8 cellular contexts compared by ENCODE assay signal in genomic region chr6:36724514-36725385, GRCh38. TPM values are rescaled to one million over a fixed set of nuclear protein-coding genes. Genes with fewer than 3 reads are reported as not detected.
DNase-seq lines count a peak whose midpoint lies in the region; ATAC-seq and TF ChIP-seq lines count a peak whose summit lies in the region.

No MANE protein-coding gene starts in this region.

- peak overlapping the region; percentile 46 for H3K27ac Mint-ChIP-seq in activated CD4-positive, alpha-beta T cell treated with anti-CD3 and anti-CD28 coated beads, Interleukin-2, amount 10 ng/mL, durations not matched to agents 7 days and 5 days
- peak overlapping the region in 5 of 6 donors; percentile 56 to 91 (median 68) for H3K27ac Mint-ChIP-seq in naive B cell

- intact Hi-C loops in vagina (cut with DNase I): no loop called here

- ATAC-seq in naive B cell (ENCODE audit: low read depth in 2 of 2) (peak in 1 of 2 donors; percentile 8), GM18519 (IDR thresholded peaks at IDR 0.05; ENCODE audit: low FRiP score, unreplicated experiment) (no peak)

- CTCF ChIA-PET in activated CD4-positive, alpha-beta T cell treated with anti-CD3 and anti-CD28 coated beads, Interleukin-2, amount 10 ng/mL, durations not matched to agents 7 days and 5 days (lab: Charles Lee): interaction anchor here (0.7 to 1.6 kb wide), 7 partner anchors 11 to 281 kb away, joined by 3 to 6 read pairs (median 3); no protein-coding TSS in a partner anchor

- TF ChIP-seq CTCF in GM12865 (IDR thresholded peaks at IDR 0.05; ENCODE audit: insufficient read depth, low read depth, low read length, missing control alignments) (peak; percentile 45), epithelial cell of proximal tubule (conservative IDR thresholded peaks at IDR 0.05; ENCODE audit: low read depth, low read length) (peak; percentile 81), vagina (IDR thresholded peaks at IDR 0.05) (peak in 2 of 3 experiments; percentile 35 to 44)

- no peaks in the 10 kb centered on the region for H3K36me3 Mint-ChIP-seq in activated CD4-positive, alpha-beta T cell treated with anti-CD3 and anti-CD28 coated beads, Interleukin-2, amount 10 ng/mL, durations not matched to agents 7 days and 5 days (ENCODE audit: low read depth)
- H3K36me3 Mint-ChIP-seq in naive B cell: peaks cover 0 to 4% of the 10 kb centered on the region in 2 donors

- H3K9me3 Mint-ChIP-seq in activated CD4-positive, alpha-beta T cell treated with anti-CD3 and anti-CD28 coated beads, Interleukin-2, amount 10 ng/mL, durations not matched to agents 7 days and 5 days: no peaks in the 10 kb centered on the region
- H3K9me3 Mint-ChIP-seq in naive B cell: no peaks in the 10 kb centered on the region

- DNase-seq in 8988T (peak; percentile 84), GM12865 (ENCODE audit: low read depth) (peak; percentile 70), NCI-H2196 (lab: John Stamatoyannopoulos, UW; ENCODE audit: unreplicated experiment) (peak; percentile 84), epithelial cell of proximal tubule (ENCODE audit: low read depth) (peak; percentile 6), naive B cell (no peak), vagina (ENCODE audit: extremely low spot score in 2 of 2) (no peak)
- DNase-seq in activated CD4-positive, alpha-beta T cell treated with anti-CD3 and anti-CD28 coated beads, Interleukin-2, amount 10 ng/mL, durations not matched to agents 7 days and 5 days: peak; percentile 60

- no peaks in the 10 kb centered on the region for H3K4me1 ChIP-seq in vagina

- no peaks in the 10 kb centered on the region for H3K27me3 ChIP-seq in vagina

- no peak overlapping the region for H3K27ac ChIP-seq in vagina

- peaks cover 30% of the 10 kb centered on the region for H3K4me1 Mint-ChIP-seq in activated CD4-positive, alpha-beta T cell treated with anti-CD3 and anti-CD28 coated beads, Interleukin-2, amount 10 ng/mL, durations not matched to agents 7 days and 5 days
- peaks cover 42 to 69% (median 67%) of the 10 kb centered on the region in 3 donors for H3K4me1 Mint-ChIP-seq in naive B cell

- H3K4me3 Mint-ChIP-seq in activated CD4-positive, alpha-beta T cell treated with anti-CD3 and anti-CD28 coated beads, Interleukin-2, amount 10 ng/mL, durations not matched to agents 7 days and 5 days: no peak overlapping the region
- peak overlapping the region in 5 of 8 donors; percentile 34 to 74 (median 57) for H3K4me3 Mint-ChIP-seq in naive B cell

- H3K9me3 ChIP-seq in vagina: no peaks in the 10 kb centered on the region

- POLR2A ChIA-PET in activated CD4-positive, alpha-beta T cell treated with anti-CD3 and anti-CD28 coated beads, Interleukin-2, amount 10 ng/mL, durations not matched to agents 7 days and 5 days (lab: Charles Lee): no interaction called here

- no peak for TF ChIP-seq POLR2A in vagina (IDR thresholded peaks at IDR 0.05)

- H3K27me3 Mint-ChIP-seq in activated CD4-positive, alpha-beta T cell treated with anti-CD3 and anti-CD28 coated beads, Interleukin-2, amount 10 ng/mL, durations not matched to agents 7 days and 5 days: no peaks in the 10 kb centered on the region
- H3K27me3 Mint-ChIP-seq in naive B cell: no peaks in the 10 kb centered on the region

- H3K36me3 ChIP-seq in vagina: no peaks in the 10 kb centered on the region

- H3K4me3 ChIP-seq in GM12865 (ENCODE audit: low read depth, low read length): no peak overlapping the region
- H3K4me3 ChIP-seq in epithelial cell of proximal tubule (ENCODE audit: low read depth, low read length): no peak overlapping the region
- no peak overlapping the region for H3K4me3 ChIP-seq in vagina

RNA-seq across cellular contexts. Expression of gene RAB44, which starts 27.1 kb away (rescaled TPM):
- total RNA-seq in activated CD4-positive, alpha-beta T cell treated with anti-CD3 and anti-CD28 coated beads, Interleukin-2, amount 10 ng/mL, durations not matched to agents 7 days and 5 days: under 1 TPM; 0.08 to 0.15 TPM
- total RNA-seq in epithelial cell of proximal tubule (under 0.01 TPM in 1 of 2 replicates, not detected in the other), vagina (0.49 TPM)
- polyA plus RNA-seq in naive B cell (ENCODE audit: low read depth in 6 of 6): not detected

RNA-seq across cellular contexts. Expression of gene CDKN1A, which starts 46.2 kb away (rescaled TPM):
- total RNA-seq in activated CD4-positive, alpha-beta T cell treated with anti-CD3 and anti-CD28 coated beads, Interleukin-2, amount 10 ng/mL, durations not matched to agents 7 days and 5 days: 10 to 100 TPM; 36.7 to 39.5 TPM
- total RNA-seq in epithelial cell of proximal tubule (208 and 427 TPM in 2 replicates), vagina (169 TPM)
- 10 to 100 TPM; 22.9 to 89.9 (median 48.2) TPM for polyA plus RNA-seq in naive B cell (ENCODE audit: low read depth in 6 of 6)

Comparison
In these comparisons a context has a peak if more than half of its experiments do, and no peak if none do; other contexts are left out.
1. DNase-seq: peak in 8988T (single experiment), GM12865 (single experiment), NCI-H2196 (single experiment), activated CD4-positive, alpha-beta T cell treated with anti-CD3 and anti-CD28 coated beads, Interleukin-2, amount 10 ng/mL, durations not matched to agents 7 days and 5 days (single experiment) and epithelial cell of proximal tubule (single experiment); none in naive B cell (single experiment) and vagina (0 of 2).
2. Peak in every context shown above with its lines, with median percentiles within 50 percentile points of each other: CTCF ChIP-seq.